In genomic region chr14:39432619-39433451, GRCh38 we compare ENCODE assay signal across 8 cellular contexts. TPM values are rescaled to one million over a fixed set of nuclear protein-coding genes. Genes with fewer than 3 reads are reported as not detected.
DNase-seq lines count a peak whose midpoint lies in the region; ATAC-seq and TF ChIP-seq lines count a peak whose summit lies in the region.

No MANE protein-coding gene starts in this region.

- H3K36me3 Mint-ChIP-seq in CD8-positive, alpha-beta T cell = peaks cover 29% of the 10 kb centered on the region
- H3K36me3 Mint-ChIP-seq in activated CD4-positive, alpha-beta memory T cell treated with anti-CD3 and anti-CD28 coated beads for 36 hours = peaks cover 6% of the 10 kb centered on the region

- H3K4me3 ChIP-seq in CD8-positive, alpha-beta T cell (ENCODE audit: low read depth, low read length) = peak overlapping the region; percentile 85

- H3K4me3 Mint-ChIP-seq in CD8-positive, alpha-beta T cell = peak overlapping the region; percentile 99
- H3K4me3 Mint-ChIP-seq in activated CD4-positive, alpha-beta memory T cell treated with anti-CD3 and anti-CD28 coated beads for 36 hours = peak overlapping the region; percentile 99

- no peaks in the 10 kb centered on the region for H3K9me3 ChIP-seq in CD8-positive, alpha-beta T cell (ENCODE audit: low read length)

- H3K27ac ChIP-seq in CD8-positive, alpha-beta T cell (ENCODE audit: low read depth, low read length) = peak overlapping the region; percentile 71

- H3K36me3 ChIP-seq in CD8-positive, alpha-beta T cell (ENCODE audit: insufficient read depth, low read length) = no peaks in the 10 kb centered on the region

- CTCF ChIA-PET in CD8-positive, alpha-beta T cell (lab: Charles Lee) = no interaction called here
- CTCF ChIA-PET in activated CD4-positive, alpha-beta memory T cell treated with anti-CD3 and anti-CD28 coated beads for 36 hours (lab: Charles Lee) = interaction anchor here (1.5 to 1.8 kb wide), 2 partner anchors 15 to 325 kb away, joined by 3 to 5 read pairs; no protein-coding TSS in a partner anchor

- DNase-seq in CD8-positive, alpha-beta T cell = peak in 4 of 7 experiments; percentile 60 to 75 (median 67)
- peak; percentile 88 for DNase-seq in NCI-H460 (ENCODE audit: extremely low read depth, low read depth)
- DNase-seq in activated CD4-positive, alpha-beta memory T cell treated with anti-CD3 and anti-CD28 coated beads for 36 hours = peak; percentile 83
- peak; percentile 70 for DNase-seq in effector CD8-positive, alpha-beta T cell (lab: John Stamatoyannopoulos, UW)
- DNase-seq in lung microvascular endothelial cell (ENCODE audit: low read depth in 2 of 2) = peak; percentile 80 to 90
- DNase-seq in stimulated activated CD8-positive, alpha-beta memory T cell treated with anti-CD3 and anti-CD28 coated beads, Interleukin-15, amount 100 ng/mL, for 1 hour (ENCODE audit: low read depth) = peak; percentile 45

- H3K4me1 Mint-ChIP-seq in CD8-positive, alpha-beta T cell (ENCODE audit: low read depth) = peaks cover 37% of the 10 kb centered on the region
- H3K4me1 Mint-ChIP-seq in activated CD4-positive, alpha-beta memory T cell treated with anti-CD3 and anti-CD28 coated beads for 36 hours (ENCODE audit: low read depth) = peaks cover 35% of the 10 kb centered on the region

- H3K27me3 ChIP-seq in CD8-positive, alpha-beta T cell (ENCODE audit: insufficient read depth, low read length) = no peaks in the 10 kb centered on the region

- no peaks in the 10 kb centered on the region for H3K9me3 Mint-ChIP-seq in CD8-positive, alpha-beta T cell
- no peaks in the 10 kb centered on the region for H3K9me3 Mint-ChIP-seq in activated CD4-positive, alpha-beta memory T cell treated with anti-CD3 and anti-CD28 coated beads for 36 hours

- intact Hi-C loops in CD8-positive, alpha-beta T cell (cut with DNase I, micrococcal nuclease) = loop anchor here (1.0 to 10.0 kb wide), 9 partner anchors 166 to 1368 kb away; partner anchors contain the start of genes PNN (in 2 of the 2), SEC23A (in 2 of the 2), MIA2 (in 1 of the 2) and TRAPPC6B (in 1 of the 2)
- intact Hi-C loops in activated CD4-positive, alpha-beta memory T cell treated with anti-CD3 and anti-CD28 coated beads for 36 hours (cut with micrococcal nuclease) = loop anchor here (1.0 to 10.0 kb wide), 9 partner anchors 15 to 1358 kb away; partner anchors contain the start of genes PNN, SEC23A and TRAPPC6B

- peak overlapping the region; percentile 100 for H3K27ac Mint-ChIP-seq in CD8-positive, alpha-beta T cell
- H3K27ac Mint-ChIP-seq in activated CD4-positive, alpha-beta memory T cell treated with anti-CD3 and anti-CD28 coated beads for 36 hours = peak overlapping the region; percentile 100

- H3K27me3 Mint-ChIP-seq in CD8-positive, alpha-beta T cell (ENCODE audit: low read depth) = no peaks in the 10 kb centered on the region
- no peaks in the 10 kb centered on the region for H3K27me3 Mint-ChIP-seq in activated CD4-positive, alpha-beta memory T cell treated with anti-CD3 and anti-CD28 coated beads for 36 hours

- TF ChIP-seq CTCF in CD8-positive, alpha-beta T cell (IDR thresholded peaks at IDR 0.05) = no peak

- peaks cover 34% of the 10 kb centered on the region for H3K4me1 ChIP-seq in CD8-positive, alpha-beta T cell (ENCODE audit: insufficient read depth, low read length)

- POLR2A ChIA-PET in CD8-positive, alpha-beta T cell (lab: Charles Lee) = interaction anchor here (0.6 to 4.7 kb wide), 25 partner anchors 9 to 1354 kb away, joined by 3 to 51 read pairs (median 6); partner anchors contain the start of genes GEMIN2, PNN, SEC23A and TRAPPC6B
- POLR2A ChIA-PET in activated CD4-positive, alpha-beta memory T cell treated with anti-CD3 and anti-CD28 coated beads for 36 hours (lab: Charles Lee) = interaction anchor here (0.6 to 2.8 kb wide), 14 partner anchors 9 to 330 kb away, joined by 3 to 22 read pairs (median 8); partner anchors contain the start of genes GEMIN2, PNN, SEC23A and TRAPPC6B

- ATAC-seq in CD8-positive, alpha-beta T cell = peak; percentile 43
- ATAC-seq in GM19328 (IDR thresholded peaks at IDR 0.05; ENCODE audit: unreplicated experiment) = peak; percentile 59
- ATAC-seq in HG03457 (IDR thresholded peaks at IDR 0.05; ENCODE audit: unreplicated experiment) = peak; percentile 53

RNA-seq across cellular contexts. Expression of gene FBXO33, which starts 0.6 kb away (rescaled TPM):
- total RNA-seq in CD8-positive, alpha-beta T cell = 100 to 1,000 TPM; 106 TPM
- 12.6 and 14.0 TPM in 2 replicates for total RNA-seq in NCI-H460 (2014; rRNA removed; shearing (Covaris generic))
- polyA plus RNA-seq in NCI-H460 (2014; cell fraction: nucleus; rRNA removed) = 12.8 and 15.1 TPM in 2 replicates
- total RNA-seq in activated CD4-positive, alpha-beta memory T cell treated with anti-CD3 and anti-CD28 coated beads for 36 hours = 10 to 100 TPM; 17.4 to 18.8 TPM
- total RNA-seq in lung microvascular endothelial cell = 11.8 and 18.7 TPM in 2 replicates

Comparison
In these comparisons a context has a peak if more than half of its experiments do, and no peak if none do; other contexts are left out.
1. Peak in every context shown above with its lines: DNase-seq, ATAC-seq, H3K4me3 ChIP-seq and H3K27ac ChIP-seq.